22 cellular contexts compared by ENCODE assay signal in genomic region chr16:66207864-66208226, GRCh38.
"Had no signal": no experiment of that assay in that cellular context is flagged by ENCODE, and none has a peak within 500 bp of the region (broad histone marks: within the 10 kb centered on the region; RNA-seq: fewer than 3 reads in every experiment).

No MANE protein-coding gene starts in this region.

- H3K27me3 Mint-ChIP-seq: activated CD4-positive, alpha-beta T cell treated with anti-CD3 and anti-CD28 coated beads, Interleukin-2, amount 10 ng/mL, durations not matched to agents 24 days and 14 days had no signal

- H3K9me3 Mint-ChIP-seq: activated CD4-positive, alpha-beta T cell treated with anti-CD3 and anti-CD28 coated beads, Interleukin-2, amount 10 ng/mL, durations not matched to agents 24 days and 14 days; activated naive CD4-positive, alpha-beta T cell treated with anti-CD3 and anti-CD28 coated beads for 36 hours; activated naive CD8-positive, alpha-beta T cell treated with anti-CD3 and anti-CD28 coated beads, Interleukin-2, amount 50 U/mL, for 24 hours; activated T-cell treated with anti-CD3 and anti-CD28 coated beads, Interleukin-2, amount 50 U/mL, for 4 hours; nephron had no signal

- H3K4me1 ChIP-seq: left ventricle myocardium inferior, vagina had no signal

- H3K27me3 ChIP-seq: brain microvascular endothelial cell, tibial artery, vagina had no signal

- H3K4me1 Mint-ChIP-seq: activated CD4-positive, alpha-beta T cell treated with anti-CD3 and anti-CD28 coated beads, Interleukin-2, amount 10 ng/mL, durations not matched to agents 24 days and 14 days; activated naive CD8-positive, alpha-beta T cell treated with anti-CD3 and anti-CD28 coated beads, Interleukin-2, amount 50 U/mL, for 24 hours had no signal

- H3K27ac ChIP-seq: brain microvascular endothelial cell, left ventricle myocardium inferior, tibial artery, vagina had no signal

- H3K9me3 ChIP-seq: left ventricle myocardium inferior, tibial artery, vagina had no signal

- H3K27ac Mint-ChIP-seq: activated CD4-positive, alpha-beta T cell treated with anti-CD3 and anti-CD28 coated beads, Interleukin-2, amount 10 ng/mL, durations not matched to agents 24 days and 14 days; activated naive CD4-positive, alpha-beta T cell treated with anti-CD3 and anti-CD28 coated beads for 36 hours; activated naive CD8-positive, alpha-beta T cell treated with anti-CD3 and anti-CD28 coated beads, Interleukin-2, amount 50 U/mL, for 24 hours had no signal

- H3K36me3 ChIP-seq: brain microvascular endothelial cell, heart right ventricle, left ventricle myocardium inferior, tibial artery, vagina had no signal

- DNase-seq: activated CD4-positive, alpha-beta T cell treated with anti-CD3 and anti-CD28 coated beads, Interleukin-2, amount 10 ng/mL, durations not matched to agents 24 days and 14 days; activated CD4-positive, CD25-positive, alpha-beta regulatory T cell; activated CD8-positive, alpha-beta memory T cell treated with anti-CD3 and anti-CD28 coated beads, Interleukin-2, amount 50 U/mL, for 4 hours; activated naive CD4-positive, alpha-beta T cell treated with anti-CD3 and anti-CD28 coated beads for 36 hours; activated naive CD8-positive, alpha-beta T cell treated with anti-CD3 and anti-CD28 coated beads, Interleukin-2, amount 50 U/mL, for 24 hours; activated T-cell treated with anti-CD3 and anti-CD28 coated beads, Interleukin-2, amount 50 U/mL, for 4 hours; aorta; brain microvascular endothelial cell; heart right ventricle; kidney glomerular epithelial cell; left ventricle myocardium inferior; mammary epithelial cell; midbrain; occipital lobe; stimulated activated CD4-positive, alpha-beta T cell treated with anti-CD3 and anti-CD28 coated beads, Interleukin-12 subunit alpha, Interleukin-12 subunit beta, amount 100 ng/mL, for 4 hours; stimulated activated CD4-positive, alpha-beta T cell treated with anti-CD3 and anti-CD28 coated beads, Interleukin-1b, Interleukin-23, amount 100 ng/mL, for 48 hours; stimulated activated CD8-positive, alpha-beta memory T cell treated with anti-CD3 and anti-CD28 coated beads, Interleukin-4, amount 100 ng/mL, for 48 hours; stimulated activated naive CD4-positive, alpha-beta T cell had no signal

- H3K4me3 Mint-ChIP-seq: activated CD4-positive, alpha-beta T cell treated with anti-CD3 and anti-CD28 coated beads, Interleukin-2, amount 10 ng/mL, durations not matched to agents 24 days and 14 days; activated naive CD4-positive, alpha-beta T cell treated with anti-CD3 and anti-CD28 coated beads for 36 hours; activated naive CD8-positive, alpha-beta T cell treated with anti-CD3 and anti-CD28 coated beads, Interleukin-2, amount 50 U/mL, for 24 hours; activated T-cell treated with anti-CD3 and anti-CD28 coated beads, Interleukin-2, amount 50 U/mL, for 4 hours; nephron had no signal

- H3K4me3 ChIP-seq: coronary artery, heart right ventricle, left ventricle myocardium inferior, tibial artery, vagina had no signal
